ENCODE assay signal across 27 cellular contexts in genomic region chr7:133115596-133115995, GRCh38.
"Had no signal": no experiment of that assay in that cellular context is flagged by ENCODE, and none has a peak within 500 bp of the region (broad histone marks: within the 10 kb centered on the region; RNA-seq: fewer than 3 reads in every experiment).

No MANE protein-coding gene starts in this region.

- H3K4me3 Mint-ChIP-seq: activated CD4-positive, alpha-beta memory T cell treated with anti-CD3 and anti-CD28 coated beads for 36 hours; activated naive CD4-positive, alpha-beta T cell treated with anti-CD3 and anti-CD28 coated beads for 36 hours; activated naive CD8-positive, alpha-beta T cell treated with anti-CD3 and anti-CD28 coated beads for 36 hours; activated T-helper 1 cell treated with anti-CD3 and anti-CD28 coated beads, Interleukin-12 subunit alpha, Interleukin-12 subunit beta, Interleukin-2, Interleukin-4 antibody, amounts not matched to agents 30 ng/mL and 10 ng/mL and 1 ng/mL, durations not matched to agents 14 hours and 24 hours and 36 hours; memory B cell; natural killer cell; stimulated activated effector memory CD8-positive, alpha-beta T cell treated with anti-CD3 and anti-CD28 coated beads, Interleukin-12 subunit alpha, Interleukin-12 subunit beta, amount 100 ng/mL, for 72 hours; stimulated activated naive CD8-positive, alpha-beta T cell treated with anti-CD3 and anti-CD28 coated beads, Interleukin-15, Interleukin-2, amounts not matched to agents 100 ng/mL and 50 ng/mL, for 24 hours had no signal

- ATAC-seq: activated CD4-positive, CD25-positive, alpha-beta regulatory T cell treated with anti-CD3 and anti-CD28 coated beads, Interleukin-2, amount 50 U/mL, for 24 hours; body of pancreas; natural killer cell; stimulated activated effector memory CD8-positive, alpha-beta T cell treated with anti-CD3 and anti-CD28 coated beads, Interleukin-12 subunit alpha, Interleukin-12 subunit beta, amount 100 ng/mL, for 72 hours had no signal

- H3K4me3 ChIP-seq: adrenal gland, body of pancreas, colonic mucosa, sigmoid colon, thoracic aorta, uterus had no signal

- H3K27me3 ChIP-seq: adrenal gland, body of pancreas, colonic mucosa, sigmoid colon, uterus had no signal

- H3K9me3 ChIP-seq: adrenal gland, body of pancreas, colonic mucosa, sigmoid colon, thoracic aorta, uterus had no signal

- H3K27ac ChIP-seq: adrenal gland, body of pancreas, colonic mucosa, sigmoid colon, thoracic aorta, uterus, VCaP had no signal

- H3K27ac Mint-ChIP-seq: activated CD4-positive, alpha-beta memory T cell treated with anti-CD3 and anti-CD28 coated beads for 36 hours; activated naive CD4-positive, alpha-beta T cell treated with anti-CD3 and anti-CD28 coated beads for 36 hours; activated naive CD8-positive, alpha-beta T cell treated with anti-CD3 and anti-CD28 coated beads for 36 hours; activated T-helper 1 cell treated with anti-CD3 and anti-CD28 coated beads, Interleukin-12 subunit alpha, Interleukin-12 subunit beta, Interleukin-2, Interleukin-4 antibody, amounts not matched to agents 30 ng/mL and 10 ng/mL and 1 ng/mL, durations not matched to agents 14 hours and 24 hours and 36 hours; memory B cell; natural killer cell; stimulated activated effector memory CD8-positive, alpha-beta T cell treated with anti-CD3 and anti-CD28 coated beads, Interleukin-12 subunit alpha, Interleukin-12 subunit beta, amount 100 ng/mL, for 72 hours; stimulated activated naive CD8-positive, alpha-beta T cell treated with anti-CD3 and anti-CD28 coated beads, Interleukin-15, Interleukin-2, amounts not matched to agents 100 ng/mL and 50 ng/mL, for 24 hours had no signal

- H3K4me1 Mint-ChIP-seq: memory B cell; natural killer cell; stimulated activated effector memory CD8-positive, alpha-beta T cell treated with anti-CD3 and anti-CD28 coated beads, Interleukin-12 subunit alpha, Interleukin-12 subunit beta, amount 100 ng/mL, for 72 hours had no signal

- H3K36me3 ChIP-seq: adrenal gland, colonic mucosa, sigmoid colon, thoracic aorta, uterus had no signal

- DNase-seq: activated CD4-positive, alpha-beta memory T cell treated with anti-CD3 and anti-CD28 coated beads for 36 hours; activated CD4-positive, alpha-beta T cell treated with anti-CD3 and anti-CD28 coated beads for 48 hours; activated CD8-positive, alpha-beta memory T cell treated with anti-CD3 and anti-CD28 coated beads, Interleukin-2, amount 50 U/mL, for 4 hours; activated effector memory CD4-positive, alpha-beta T cell treated with anti-CD3 and anti-CD28 coated beads, Interleukin-2, amount 50 U/mL, for 16 hours; activated naive CD4-positive, alpha-beta T cell treated with anti-CD3 and anti-CD28 coated beads for 36 hours; activated naive CD8-positive, alpha-beta T cell treated with anti-CD3 and anti-CD28 coated beads for 36 hours; activated T-cell treated with anti-CD3 and anti-CD28 coated beads, Interleukin-2, amount 50 U/mL, for 1 hour; adrenal gland; aorta; body of pancreas; cerebellar nuclear complex; colonic mucosa; effector CD8-positive, alpha-beta T cell; kidney glomerular epithelial cell; natural killer cell; sigmoid colon; small intestine; stimulated activated CD4-positive, alpha-beta T cell treated with anti-CD3 and anti-CD28 coated beads, Interleukin-4, amount 100 ng/mL, for 24 hours; trophoblast cell; uterus had no signal

- H3K9me3 Mint-ChIP-seq: activated CD4-positive, alpha-beta memory T cell treated with anti-CD3 and anti-CD28 coated beads for 36 hours; activated naive CD4-positive, alpha-beta T cell treated with anti-CD3 and anti-CD28 coated beads for 36 hours; activated T-helper 1 cell treated with anti-CD3 and anti-CD28 coated beads, Interleukin-12 subunit alpha, Interleukin-12 subunit beta, Interleukin-2, Interleukin-4 antibody, amounts not matched to agents 30 ng/mL and 10 ng/mL and 1 ng/mL, durations not matched to agents 14 hours and 24 hours and 36 hours; memory B cell; natural killer cell; stimulated activated effector memory CD8-positive, alpha-beta T cell treated with anti-CD3 and anti-CD28 coated beads, Interleukin-12 subunit alpha, Interleukin-12 subunit beta, amount 100 ng/mL, for 72 hours had no signal

- H3K4me1 ChIP-seq: adrenal gland, body of pancreas, colonic mucosa, sigmoid colon, uterus had no signal

- H3K36me3 Mint-ChIP-seq: activated naive CD8-positive, alpha-beta T cell treated with anti-CD3 and anti-CD28 coated beads for 36 hours; memory B cell; natural killer cell; stimulated activated effector memory CD8-positive, alpha-beta T cell treated with anti-CD3 and anti-CD28 coated beads, Interleukin-12 subunit alpha, Interleukin-12 subunit beta, amount 100 ng/mL, for 72 hours had no signal
